ENCODE assay signal across 16 cellular contexts in genomic region chr12:89236237-89236636, GRCh38.
A peak's percentile ranks its signal among the peaks of the same experiment; 100 is the strongest.
DNase-seq lines count a peak whose midpoint lies in the region; FAIRE-seq and TF ChIP-seq lines count a peak whose summit lies in the region.
"Had no signal": no experiment of that assay in that cellular context is flagged by ENCODE, and none has a peak within 500 bp of the region (broad histone marks: within the 10 kb centered on the region; RNA-seq: fewer than 3 reads in every experiment).

No MANE protein-coding gene starts in this region.

- no peak overlapping the region for H3K9ac ChIP-seq in keratinocyte (ENCODE audit: control insufficient read depth, extremely low read depth, insufficient read depth, low read length)

- no peaks in the 10 kb centered on the region for H3K79me2 ChIP-seq in keratinocyte (ENCODE audit: control insufficient read depth, insufficient read depth, low read length)

- H3K36me3 Mint-ChIP-seq in HFFc6 (ENCODE audit: low read depth): no peaks in the 10 kb centered on the region

- no peaks in the 10 kb centered on the region for H3K27me3 ChIP-seq in keratinocyte (ENCODE audit: control insufficient read depth, extremely low read depth, insufficient read depth, low read length)
- H3K27me3 ChIP-seq: tibial artery had no signal

- FAIRE-seq in keratinocyte (lab: Jason Lieb, UNC): peak; percentile 89

- H3K36me3 ChIP-seq in keratinocyte (ENCODE audit: control insufficient read depth in 2 of 2, extremely low read depth in 1 of 2, insufficient read depth in 2 of 2, low read length in 2 of 2): no peaks in the 10 kb centered on the region
- H3K36me3 ChIP-seq: tibial artery had no signal

- no peaks in the 10 kb centered on the region for H3K9me3 Mint-ChIP-seq in HFFc6

- dilution Hi-C loops in keratinocyte (cut with MboI; ENCODE audit: extremely low pct_ligation_motif_present, low sequenced_read_pairs): no loop called here

- H4K20me1 ChIP-seq in keratinocyte (ENCODE audit: control insufficient read depth, extremely low read depth, insufficient read depth, low read length): no peaks in the 10 kb centered on the region

- TF ChIP-seq CTCF in HFFc6 (IDR thresholded peaks at IDR 0.05): no peak
- no peak for TF ChIP-seq CTCF in keratinocyte (optimal IDR thresholded peaks at IDR 0.05 in 1 of 3, IDR thresholded peaks at IDR 0.05 in 1 of 3, conservative IDR thresholded peaks at IDR 0.05 in 1 of 3; ENCODE audit: extremely low read depth in 1 of 3, insufficient read depth in 2 of 3, low read length in 3 of 3)

- H2AFZ ChIP-seq in keratinocyte (ENCODE audit: control insufficient read depth, low read length): no peak overlapping the region

- H3K4me1 Mint-ChIP-seq in HFFc6 (ENCODE audit: low read depth): peaks cover 44% of the 10 kb centered on the region

- no peak overlapping the region for H3K4me3 ChIP-seq in keratinocyte (ENCODE audit: control insufficient read depth in 2 of 3, extremely low read depth in 1 of 3, insufficient read depth in 2 of 3, low read depth in 1 of 3, low read length in 3 of 3)
- H3K4me3 ChIP-seq: GM23338, lung, tibial artery had no signal

- H3K27me3 Mint-ChIP-seq in HFFc6 (ENCODE audit: insufficient read depth): no peaks in the 10 kb centered on the region

- H3K9me3 ChIP-seq in keratinocyte (ENCODE audit: control insufficient read depth, low read depth, low read length): no peaks in the 10 kb centered on the region
- H3K9me3 ChIP-seq: tibial artery had no signal

- H3K9me1 ChIP-seq in keratinocyte (ENCODE audit: control insufficient read depth, extremely low read depth, insufficient read depth, low read length): no peaks in the 10 kb centered on the region

- no peak overlapping the region for H3K4me3 Mint-ChIP-seq in HFFc6
- H3K4me3 Mint-ChIP-seq: GM23338 had no signal

- H3K4me1 ChIP-seq in keratinocyte (ENCODE audit: control insufficient read depth, extremely low read depth, insufficient read depth, low read length): peaks cover 31% of the 10 kb centered on the region

- peak overlapping the region; percentile 42 for H3K27ac ChIP-seq in keratinocyte (ENCODE audit: control insufficient read depth, insufficient read depth, low read length)
- H3K27ac ChIP-seq: tibial artery had no signal

- H3K27ac Mint-ChIP-seq in HFFc6: no peak overlapping the region
- H3K27ac Mint-ChIP-seq: GM23338 had no signal

- peak overlapping the region; percentile 44 for H3K4me2 ChIP-seq in keratinocyte (ENCODE audit: control insufficient read depth, extremely low read depth, insufficient read depth, low read depth, low read length)
- H3K4me2 ChIP-seq: GM23338 had no signal

- DNase-seq in COLO829 (ENCODE audit: low spot score) (peak; percentile 28), HFFc6 (peak; percentile 11), amniotic epithelial cell (ENCODE audit: low read depth) (peak; percentile 74), keratinocyte (ENCODE audit: low read depth, low spot score) (no peak), ecto neural progenitor cell (ENCODE audit: low spot score) (no peak), 8988T (no peak), globus pallidus (ENCODE audit: low spot score) (no peak)
- DNase-seq in activated naive CD4-positive, alpha-beta T cell treated with Interleukin-2 at 50 U/mL for 16 hours: no peak
- DNase-seq: Caco-2, cortex of kidney, glutamatergic neuron, NCI-H1048, occipital lobe, tibial artery had no signal

Comparison
In these comparisons a context has a peak if more than half of its experiments do, and no peak if none do; other contexts are left out.
1. DNase-seq: peak in COLO829 (single experiment), HFFc6 (single experiment) and amniotic epithelial cell (single experiment); none in keratinocyte (single experiment), ecto neural progenitor cell (single experiment), 8988T (single experiment), globus pallidus (single experiment) and activated naive CD4-positive, alpha-beta T cell treated with Interleukin-2 at 50 U/mL for 16 hours (single experiment).